In the genomic region with DNA sequence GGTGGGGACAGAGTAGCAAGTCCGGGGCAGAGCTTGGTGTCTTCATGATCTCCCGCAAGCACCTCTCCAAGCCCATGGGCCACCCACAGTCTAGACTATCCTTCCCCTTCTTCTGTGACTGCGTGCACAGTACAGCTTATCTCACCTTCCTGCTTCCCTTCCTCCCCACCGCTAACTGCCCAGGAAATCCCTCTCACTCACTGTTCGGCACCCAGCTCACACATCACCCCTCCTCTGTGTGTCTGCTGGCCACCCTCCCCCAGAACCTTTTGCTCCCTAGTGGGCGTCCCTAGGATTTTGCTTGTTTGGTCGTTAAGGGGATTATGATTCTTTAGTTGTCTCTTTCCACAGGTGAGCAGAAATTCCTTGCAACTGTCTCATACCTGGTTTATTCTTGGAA, we compare ENCODE assay signal across 22 cellular contexts. TPM values are rescaled to one million over a fixed set of nuclear protein-coding genes. Genes with fewer than 3 reads are reported as not detected.
DNase-seq lines count a peak whose midpoint lies in the region; ATAC-seq, FAIRE-seq and TF ChIP-seq lines count a peak whose summit lies in the region.
"Had no signal": no experiment of that assay in that cellular context is flagged by ENCODE, and none has a peak within 500 bp of the region (broad histone marks: within the 10 kb centered on the region; RNA-seq: fewer than 3 reads in every experiment).

No MANE protein-coding gene starts in this region.

- no peaks in the 10 kb centered on the region for H3K79me1 ChIP-seq in H1 (ENCODE audit: low read depth, low read length)

- H3K56ac ChIP-seq in H1 (replicated peaks; ENCODE audit: insufficient read length, low read depth, low read length), result no peak overlapping the region

- DNase-seq in natural killer cell (no peak), NCI-H82 treated with DMSO at 0.1 percent for 48 hours (lab: John Stamatoyannopoulos, UW; ENCODE audit: unreplicated experiment) (peak; percentile 42), H1 (ENCODE audit: low read depth in 1 of 2, low spot score in 2 of 2) (no peak), OCI-M2 (lab: John Stamatoyannopoulos, UW; ENCODE audit: unreplicated experiment) (no peak), RWPE1 (ENCODE audit: low spot score) (no peak)
- no peak for DNase-seq in natural killer cell treated with Interleukin-12 subunit alpha and Interleukin-12 subunit beta and Interleukin-15 and Interleukin-18, amount 100 ng/mL, for 72 hours (ENCODE audit: low spot score)
- DNase-seq: activated CD4-positive, alpha-beta T cell treated with anti-CD3 and anti-CD28 coated beads, Interleukin-2, amount 50 U/mL, for 1 hour; activated CD8-positive, alpha-beta memory T cell treated with anti-CD3 and anti-CD28 coated beads, Interleukin-2, amount 50 U/mL, for 48 hours; cerebellar nuclear complex; foreskin keratinocyte; immature natural killer cell; left ventricle myocardium superior; NCI-H146; upper lobe of right lung had no signal

- no peak overlapping the region for H4K91ac ChIP-seq in H1 (replicated peaks; ENCODE audit: insufficient read length, low read length)

- H2BK5ac ChIP-seq in H1 (ENCODE audit: low read depth, low read length), result peak overlapping the region; percentile 22; the same call in 1 of the 2 replicates

- no peaks in the 10 kb centered on the region for H4K20me1 ChIP-seq in H1 (replicated peaks in 1 of 2; ENCODE audit: control insufficient read depth in 1 of 2, insufficient read depth in 2 of 2, low read length in 2 of 2)

- TF ChIP-seq CTCF in natural killer cell (IDR thresholded peaks at IDR 0.05) (no peak), H1 (IDR thresholded peaks at IDR 0.05; ENCODE audit: control extremely low read depth in 1 of 3, insufficient read depth in 1 of 3, low read depth in 1 of 3, low read length in 3 of 3) (no peak), RWPE1 (conservative IDR thresholded peaks at IDR 0.05; ENCODE audit: low read depth) (no peak)

- H3K9ac ChIP-seq in H1 (replicated peaks in 1 of 4; ENCODE audit: extremely low read depth in 1 of 4, low read depth in 3 of 4, low read length in 3 of 4), result no peak overlapping the region

- no peak overlapping the region for H2BK120ac ChIP-seq in H1 (replicated peaks; ENCODE audit: low read depth, low read length)

- H3K14ac ChIP-seq in H1 (ENCODE audit: insufficient read length), result no peak overlapping the region

- H3K4me3 Mint-ChIP-seq in natural killer cell, result no peak overlapping the region
- no peak overlapping the region for H3K4me3 Mint-ChIP-seq in natural killer cell treated with Interleukin-12 subunit alpha and Interleukin-12 subunit beta and Interleukin-15 and Interleukin-18, amount 100 ng/mL, for 72 hours
- H3K4me3 Mint-ChIP-seq: immature natural killer cell, neural crest cell had no signal

- ATAC-seq in natural killer cell, result peak in 2 of 3 donors; percentile 36 to 63
- ATAC-seq in natural killer cell treated with Interleukin-12 subunit alpha and Interleukin-12 subunit beta and Interleukin-15 and Interleukin-18, amount 100 ng/mL, for 72 hours, result no peak
- no peak for ATAC-seq in HG03135 (IDR thresholded peaks at IDR 0.05; ENCODE audit: unreplicated experiment)
- no peak for ATAC-seq in GM19455 (IDR thresholded peaks at IDR 0.05; ENCODE audit: unreplicated experiment)
- ATAC-seq: foreskin keratinocyte, left ventricle myocardium superior, sciatic nerve, upper lobe of right lung had no signal

- H3K9me3 Mint-ChIP-seq in natural killer cell, result no peaks in the 10 kb centered on the region
- no peaks in the 10 kb centered on the region for H3K9me3 Mint-ChIP-seq in natural killer cell treated with Interleukin-12 subunit alpha and Interleukin-12 subunit beta and Interleukin-15 and Interleukin-18, amount 100 ng/mL, for 72 hours
- H3K9me3 Mint-ChIP-seq: activated T-helper 2 cell treated with anti-CD3 and anti-CD28 coated beads, Interferon-gamma antibody, Interleukin-2, Interleukin-4, amounts not matched to agents 10 μg/mL and 5 μg/mL and 100 μg/mL, durations not matched to agents 14 hours and 24 hours and 36 hours; neural crest cell had no signal

- H3K27ac Mint-ChIP-seq in natural killer cell, result no peak overlapping the region
- no peak overlapping the region for H3K27ac Mint-ChIP-seq in natural killer cell treated with Interleukin-12 subunit alpha and Interleukin-12 subunit beta and Interleukin-15 and Interleukin-18, amount 100 ng/mL, for 72 hours
- H3K27ac Mint-ChIP-seq: activated T-helper 2 cell treated with anti-CD3 and anti-CD28 coated beads, Interferon-gamma antibody, Interleukin-2, Interleukin-4, amounts not matched to agents 10 μg/mL and 5 μg/mL and 100 μg/mL, durations not matched to agents 14 hours and 24 hours and 36 hours; immature natural killer cell had no signal

- peaks cover 7 to 16% of the 10 kb centered on the region in 2 donors for H3K27me3 Mint-ChIP-seq in natural killer cell (ENCODE audit: low read depth in 2 of 2)
- peaks cover 8 to 14% of the 10 kb centered on the region in 2 donors for H3K27me3 Mint-ChIP-seq in natural killer cell treated with Interleukin-12 subunit alpha and Interleukin-12 subunit beta and Interleukin-15 and Interleukin-18, amount 100 ng/mL, for 72 hours

- peak overlapping the region; percentile 75; the same call in 1 of the 2 replicates for H3K18ac ChIP-seq in H1 (ENCODE audit: extremely low read depth, low read length)

- intact Hi-C loops in natural killer cell (cut with micrococcal nuclease), result no loop called here

- no peak overlapping the region for H3K23ac ChIP-seq in H1 (ENCODE audit: insufficient read length)

- no peak overlapping the region for H2AFZ ChIP-seq in H1 (ENCODE audit: low read length)

- no peaks in the 10 kb centered on the region for H3K36me3 Mint-ChIP-seq in natural killer cell
- no peaks in the 10 kb centered on the region for H3K36me3 Mint-ChIP-seq in natural killer cell treated with Interleukin-12 subunit alpha and Interleukin-12 subunit beta and Interleukin-15 and Interleukin-18, amount 100 ng/mL, for 72 hours
- H3K36me3 Mint-ChIP-seq: immature natural killer cell had no signal

- no peak for FAIRE-seq in H1 (lab: Jason Lieb, UNC)
- FAIRE-seq: GM18507, TTC549 had no signal

- TF ChIP-seq POLR2A in H1 (IDR thresholded peaks at IDR 0.05; ENCODE audit: control extremely low read depth in 1 of 2, low read depth in 2 of 2, low read length in 2 of 2), result no peak

- no peaks in the 10 kb centered on the region for H3K23me2 ChIP-seq in H1 (ENCODE audit: low read depth, low read length)

- peaks cover 0 to 5% (median 0%) of the 10 kb centered on the region in 4 experiments; a peak in 2 of 7 replicates for H3K27me3 ChIP-seq in H1 (replicated peaks in 1 of 4; ENCODE audit: control insufficient read depth in 3 of 4, extremely low read depth in 1 of 4, insufficient read depth in 3 of 4, low read length in 3 of 4)
- H3K27me3 ChIP-seq: foreskin keratinocyte, upper lobe of right lung had no signal

- CTCF ChIA-PET in H1 (lab: Charles Lee; ENCODE audit: partially characterized antibody), result interaction anchor here (1.1 to 1.2 kb wide), 2 partner anchors 9 to 256 kb away, joined by 3 read pairs; no protein-coding TSS in a partner anchor
- CTCF ChIA-PET in RWPE1 (lab: Yijun Ruan, JAX), result no interaction called here

- H2AK5ac ChIP-seq in H1 (ENCODE audit: low read depth, low read length), result no peak overlapping the region

- H3K4me1 Mint-ChIP-seq in natural killer cell, result peaks cover 6 to 28% of the 10 kb centered on the region in 2 donors
- peaks cover 17% of the 10 kb centered on the region in 2 donors for H3K4me1 Mint-ChIP-seq in natural killer cell treated with Interleukin-12 subunit alpha and Interleukin-12 subunit beta and Interleukin-15 and Interleukin-18, amount 100 ng/mL, for 72 hours (ENCODE audit: low read depth in 2 of 2)

- H3K36me3 ChIP-seq in H1 (ENCODE audit: control insufficient read depth in 2 of 4, insufficient read depth in 4 of 4, low read length in 3 of 4), result no peaks in the 10 kb centered on the region
- H3K36me3 ChIP-seq: upper lobe of right lung had no signal

- TF ChIP-seq RAD21 in H1 (IDR thresholded peaks at IDR 0.05 in 1 of 2, conservative IDR thresholded peaks at IDR 0.05 in 1 of 2; ENCODE audit: low read depth in 2 of 2, low read length in 2 of 2), result no peak

- 81% methylated on average over 7 of the region's 7 CpGs; no CpG with 5 or more reads in 1 of the 2 experiments for WGBS in H1 (ENCODE audit: extremely low coverage in 1 of 2, insufficient coverage in 1 of 2, insufficient read length in 1 of 2, insufficient replicate concordance in 2 of 2, low coverage in 1 of 2, low lambda C conversion rate in 2 of 2, missing lambda C conversion rate in 1 of 2), 2 experiments

- H3K79me2 ChIP-seq in H1 (ENCODE audit: control insufficient read depth in 1 of 2, insufficient read depth in 2 of 2, low read length in 2 of 2), result no peaks in the 10 kb centered on the region

- POLR2A ChIA-PET in H1 (lab: Charles Lee; ENCODE audit: partially characterized antibody), result no interaction called here
- POLR2A ChIA-PET in RWPE1 (lab: Yijun Ruan, JAX; ENCODE audit: low non-redundant PET), result no interaction called here

- H3K27ac ChIP-seq in H1 (ENCODE audit: low read depth, low read length) (no peak overlapping the region), RWPE1 (no peak overlapping the region)
- H3K27ac ChIP-seq: C4-2B, foreskin keratinocyte, upper lobe of right lung had no signal

- H3K9me3 ChIP-seq in H1 (ENCODE audit: insufficient read depth in 2 of 2, low read depth in 1 of 2, low read length in 1 of 2), result no peaks in the 10 kb centered on the region
- H3K9me3 ChIP-seq: upper lobe of right lung had no signal

- no peak overlapping the region for H3K4me3 ChIP-seq in H1 (ENCODE audit: extremely low read depth in 1 of 4, insufficient read depth in 2 of 4, low read depth in 3 of 4, low read length in 4 of 4)
- H3K4me3 ChIP-seq: upper lobe of right lung had no signal

- TF ChIP-seq EP300 in H1 (IDR thresholded peaks at IDR 0.05; ENCODE audit: borderline replicate concordance in 1 of 2, low read depth in 2 of 2, low read length in 2 of 2), result no peak

- peaks cover 0 to 9% (median 3%) of the 10 kb centered on the region in 4 experiments; a peak in 5 of 7 replicates for H3K4me1 ChIP-seq in H1 (replicated peaks in 1 of 4; ENCODE audit: control insufficient read depth in 3 of 4, insufficient read depth in 4 of 4, low read length in 3 of 4)
- H3K4me1 ChIP-seq: foreskin keratinocyte had no signal

- H4K8ac ChIP-seq in H1 (ENCODE audit: extremely low read depth, insufficient read depth, low read length), result no peak overlapping the region

- peak overlapping the region; percentile 75 for H3K4ac ChIP-seq in H1 (replicated peaks; ENCODE audit: insufficient read length, low read depth, low read length)

- H4K5ac ChIP-seq in H1 (ENCODE audit: insufficient read length, low read depth, low read length), result no peak overlapping the region

- H2BK12ac ChIP-seq in H1 (ENCODE audit: low read depth, low read length), result peak overlapping the region; percentile 89; the same call in 1 of the 2 replicates

- no peak overlapping the region; a peak in 1 of 4 replicates for H3K4me2 ChIP-seq in H1 (ENCODE audit: insufficient read depth in 1 of 2, low read depth in 2 of 2, low read length in 2 of 2)

- 0 out of 2 replicates have a peak overlapping the region, but pooled peaks have one; percentile 53 for H2BK20ac ChIP-seq in H1 (ENCODE audit: low read length)

- peak overlapping the region; percentile 12; the same call in 1 of the 2 replicates for H2BK15ac ChIP-seq in H1 (ENCODE audit: low read length)

RNA-seq across cellular contexts. Expression of a gene that starts 31.5 kb away (rescaled TPM):
- 100 to 1,000 TPM; 127 to 204 (median 182) TPM for total RNA-seq in natural killer cell
- 10 to 100 TPM; 49.1 to 85.8 TPM for total RNA-seq in natural killer cell treated with Interleukin-12 subunit alpha and Interleukin-12 subunit beta and Interleukin-15 and Interleukin-18, amount 100 ng/mL, for 72 hours
- 13.8 and 15.5 TPM in 2 replicates for total RNA-seq in H1 (2021; fragmentation: NEBNext Ultra II Directional; extraction: Animal tissue kit (Norgen Biotek cat#: 25700))
- polyA plus RNA-seq in H1 (2011; rRNA removed), result 6.5 and 6.6 TPM in 2 replicates
- 6.1 TPM for polyA plus RNA-seq in H1 (2011; cell fraction: cytosol; rRNA removed)
- polyA plus RNA-seq in H1 (2011; cell fraction: nucleus; rRNA removed), result 9.4 TPM
- 3.7 to 4.5 TPM (median 4.3 TPM) in 4 replicates for polyA plus RNA-seq in H1 (2012, experiment 1 of 2)
- polyA plus RNA-seq in H1 (2012, experiment 2 of 2), result 4.8 TPM
- 12.4 TPM for polyA plus RNA-seq in H1 (2013, experiment 1 of 2)
- polyA plus RNA-seq in H1 (2013, experiment 2 of 2), result 12.0 TPM
- polyA minus RNA-seq in H1 (2011; rRNA and poly(A)+ RNA removed), result 10.3 and 13.5 TPM in 2 replicates
- 9.7 TPM for polyA minus RNA-seq in H1 (2011; cell fraction: cytosol; rRNA and poly(A)+ RNA removed)
- polyA minus RNA-seq in H1 (2011; cell fraction: nucleus; rRNA and poly(A)+ RNA removed), result 9.4 TPM

Comparison
In these comparisons a context has a peak if more than half of its experiments do, and no peak if none do; other contexts are left out.
1. ATAC-seq: peak in natural killer cell (2 of 3); none in natural killer cell treated with Interleukin-12 subunit alpha and Interleukin-12 subunit beta and Interleukin-15 and Interleukin-18, amount 100 ng/mL, for 72 hours (0 of 2), HG03135 (single experiment) and GM19455 (single experiment).